Comparison of ENCODE assay signal across 13 cellular contexts in the genomic region with DNA sequence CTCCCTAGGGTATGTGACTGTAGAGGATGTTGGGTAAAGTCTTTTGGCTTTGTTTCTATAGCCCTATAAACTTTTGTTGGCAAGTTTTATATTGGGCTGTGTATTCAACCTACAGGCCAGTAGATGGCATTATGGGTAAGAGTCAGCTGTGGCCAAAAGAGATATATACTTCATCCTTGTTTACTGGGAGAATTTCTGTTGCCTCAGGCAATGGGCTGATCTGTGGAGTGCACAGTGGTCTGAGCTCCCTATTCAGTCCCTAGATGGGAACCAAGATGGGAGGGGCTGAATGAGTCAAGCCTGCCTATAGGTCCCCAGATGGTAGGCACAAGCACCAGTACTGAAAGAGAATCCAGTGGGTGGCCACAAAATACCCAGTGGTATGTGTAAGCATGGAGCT.
DNase-seq lines count a peak whose midpoint lies in the region; TF ChIP-seq lines count a peak whose summit lies in the region.
"Had no signal": no experiment of that assay in that cellular context is flagged by ENCODE, and none has a peak within 500 bp of the region (broad histone marks: within the 10 kb centered on the region; RNA-seq: fewer than 3 reads in every experiment).

No MANE protein-coding gene starts in this region.

- in situ Hi-C loops in brain microvascular endothelial cell (cut with HindIII; ENCODE audit: low pct_ligation_motif_present, low sequenced_read_pairs): no loop called here

- BruUV-seq in Calu3 (replicated peaks; lab: Mats Ljungman, UMichigan): no TSS peak

- TF ChIP-seq CTCF in brain microvascular endothelial cell (IDR thresholded peaks at IDR 0.05; ENCODE audit: low read depth, low read length, missing control alignments) (peak; percentile 52), neural cell (IDR thresholded peaks at IDR 0.05; ENCODE audit: poor library complexity, severe bottlenecking) (peak; percentile 65), Calu3 (IDR thresholded peaks at IDR 0.05; ENCODE audit: unreplicated experiment) (no peak)

- H4K20me1 ChIP-seq in neural cell (ENCODE audit: insufficient read depth): no peaks in the 10 kb centered on the region

- H3K4me1 Mint-ChIP-seq in Calu3 (ENCODE audit: low read depth, unreplicated experiment): no peaks in the 10 kb centered on the region
- H3K4me1 Mint-ChIP-seq: central memory CD8-positive, alpha-beta T cell; nephron progenitor cell had no signal

- H3K9me2 ChIP-seq in neural cell (ENCODE audit: insufficient read depth, low read length): no peaks in the 10 kb centered on the region

- no peaks in the 10 kb centered on the region for H3K36me3 Mint-ChIP-seq in Calu3 (ENCODE audit: insufficient read depth, unreplicated experiment)

- H3F3A ChIP-seq in neural cell (ENCODE audit: insufficient read depth, low read length, poor library complexity, severe bottlenecking): no peaks in the 10 kb centered on the region

- H3K79me2 ChIP-seq in neural cell (replicated peaks; ENCODE audit: insufficient read depth, low read length): no peaks in the 10 kb centered on the region

- no peaks in the 10 kb centered on the region for H3K9me3 ChIP-seq in neural cell (ENCODE audit: low read length)
- H3K9me3 ChIP-seq: A549, MG63, uterus had no signal

- peaks cover 6% of the 10 kb centered on the region for H3K9me3 Mint-ChIP-seq in Calu3 (ENCODE audit: low read depth, unreplicated experiment)

- no peak overlapping the region for H3K4me3 Mint-ChIP-seq in Calu3 (ENCODE audit: low read depth, unreplicated experiment)
- H3K4me3 Mint-ChIP-seq: central memory CD8-positive, alpha-beta T cell; nephron progenitor cell had no signal

- CTCF ChIA-PET in Calu3 (lab: Charles Lee): no interaction called here

- H3K27ac ChIP-seq in brain microvascular endothelial cell: no peak overlapping the region
- H3K27ac ChIP-seq in neural cell (ENCODE audit: low read length): no peak overlapping the region
- H3K27ac ChIP-seq: A549, uterus had no signal

- H3K9ac ChIP-seq in neural cell (ENCODE audit: low read length): no peak overlapping the region

- TF ChIP-seq RAD21 in neural cell (conservative IDR thresholded peaks at IDR 0.05): peak; percentile 76

- intact Hi-C loops in Calu3 (cut with micrococcal nuclease; ENCODE audit: unreplicated experiment): no loop called here

- DNase-seq in NCI-H1092 treated with DMSO at 0.1 percent for 48 hours (lab: John Stamatoyannopoulos, UW) (peak; percentile 25), NCI-H1092 (lab: John Stamatoyannopoulos, UW) (no peak), NCI-H526 treated with DMSO at 0.1 percent for 48 hours (lab: John Stamatoyannopoulos, UW) (peak; percentile 3), brain microvascular endothelial cell (peak; percentile 13), T-helper 1 cell (no peak), Calu3 (no peak)
- no peak for DNase-seq in activated T-cell treated with anti-CD3 and anti-CD28 coated beads, Interleukin-2, amount 50 U/mL, for 1 hour
- DNase-seq: MG63, nephron progenitor cell, uterus had no signal

- no peak overlapping the region for H2AFZ ChIP-seq in neural cell (ENCODE audit: low read depth, low read length)

- no peaks in the 10 kb centered on the region for H3K36me3 ChIP-seq in brain microvascular endothelial cell (replicated peaks)
- no peaks in the 10 kb centered on the region for H3K36me3 ChIP-seq in neural cell (ENCODE audit: insufficient read depth, low read length)
- H3K36me3 ChIP-seq: MG63, uterus had no signal

- H3K27ac Mint-ChIP-seq in Calu3 (ENCODE audit: unreplicated experiment): no peak overlapping the region
- H3K27ac Mint-ChIP-seq: nephron progenitor cell had no signal

- H3K27me3 Mint-ChIP-seq in Calu3 (ENCODE audit: unreplicated experiment): no peaks in the 10 kb centered on the region
- H3K27me3 Mint-ChIP-seq: central memory CD8-positive, alpha-beta T cell had no signal

- no peaks in the 10 kb centered on the region for H3K27me3 ChIP-seq in brain microvascular endothelial cell (replicated peaks)
- no peaks in the 10 kb centered on the region for H3K27me3 ChIP-seq in neural cell (ENCODE audit: insufficient read depth, low read depth, low read length)
- H3K27me3 ChIP-seq: MG63, uterus had no signal

- TF ChIP-seq EP300 in neural cell (conservative IDR thresholded peaks at IDR 0.05; ENCODE audit: poor library complexity, severe bottlenecking): no peak

- H3K4me3 ChIP-seq in brain microvascular endothelial cell (ENCODE audit: low read depth, low read length) (no peak overlapping the region), neural cell (ENCODE audit: low read length) (no peak overlapping the region)
- H3K4me3 ChIP-seq: A549, MG63, uterus had no signal

- H3K4me2 ChIP-seq in neural cell (ENCODE audit: low read length): no peak overlapping the region
- H3K4me2 ChIP-seq: A549 had no signal

TF ChIP-seq in neural cell, 6 proteins besides CTCF, POLR2A, EP300 and RAD21:
- no peak for TF ChIP-seq MXI1 (conservative IDR thresholded peaks at IDR 0.05; ENCODE audit: poor library complexity, severe bottlenecking)
- TF ChIP-seq SMC3 (conservative IDR thresholded peaks at IDR 0.05; ENCODE audit: poor library complexity): peak; percentile 72
- no peak for TF ChIP-seq POLR2AphosphoS5 (IDR thresholded peaks at IDR 0.05)
- no peak for TF ChIP-seq EZH2 (IDR thresholded peaks at IDR 0.05; ENCODE audit: borderline replicate concordance, insufficient read depth, low read length, poor library complexity, severe bottlenecking)
- TF ChIP-seq TAF1 (IDR thresholded peaks at IDR 0.05; ENCODE audit: low read depth): no peak
TF ChIP-seq in neural cell: peak in this region for 1.

Comparison
In these comparisons a context has a peak if more than half of its experiments do, and no peak if none do; other contexts are left out.
1. DNase-seq: peak in NCI-H1092 treated with DMSO at 0.1 percent for 48 hours (single experiment), NCI-H526 treated with DMSO at 0.1 percent for 48 hours (single experiment) and brain microvascular endothelial cell (single experiment); none in NCI-H1092 (single experiment), T-helper 1 cell (0 of 5), activated T-cell treated with anti-CD3 and anti-CD28 coated beads, Interleukin-2, amount 50 U/mL, for 1 hour (single experiment) and Calu3 (single experiment).